1 cellular context compared by ENCODE assay signal in the genomic region with DNA sequence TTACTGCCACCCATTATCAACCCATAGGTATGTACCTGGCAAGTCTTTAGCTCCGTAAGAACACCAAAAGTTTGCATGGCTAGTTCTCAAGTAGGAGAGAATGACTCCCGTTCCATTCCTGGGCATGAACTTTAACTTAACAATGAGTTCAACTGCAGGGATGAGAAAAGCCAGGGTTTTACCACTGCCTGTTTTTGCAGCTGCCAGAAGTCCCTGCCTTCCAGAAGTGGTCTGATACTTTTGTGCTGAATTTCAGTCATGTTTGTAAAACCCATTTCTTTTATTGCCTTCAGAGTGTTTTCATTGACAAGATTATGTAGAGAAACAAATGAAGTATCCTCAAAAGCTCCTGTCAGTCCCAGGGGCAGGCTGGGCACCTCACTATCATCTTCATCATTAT. TPM values are rescaled to one million over a fixed set of nuclear protein-coding genes. Genes with fewer than 3 reads are reported as not detected.
"Had no signal": no experiment of that assay in that cellular context is flagged by ENCODE, and none has a peak within 500 bp of the region (broad histone marks: within the 10 kb centered on the region; RNA-seq: fewer than 3 reads in every experiment).

No MANE protein-coding gene starts in this region.

RNA-seq across cellular contexts. Expression of a gene that starts 22.6 kb away (rescaled TPM):
- total RNA-seq: RPMI7951 had no signal
